Comparison of ENCODE assay signal across 1 cellular context in genomic region chr19:38841180-38841766, GRCh38.
TF ChIP-seq lines count a peak whose summit lies in the region.

No MANE protein-coding gene starts in this region.

TF ChIP-seq in H1, 55 proteins besides CTCF, POLR2A, EP300 and RAD21:
- TF ChIP-seq EGR1 (IDR thresholded peaks at IDR 0.05; ENCODE audit: borderline replicate concordance, low read depth, low read length): no peak
- TF ChIP-seq CHD7 (IDR thresholded peaks at IDR 0.05; ENCODE audit: insufficient replicate concordance, low read length): no peak
- TF ChIP-seq POLR2AphosphoS5 (IDR thresholded peaks at IDR 0.05; ENCODE audit: low read depth, low read length): peak; percentile 39
- no peak for TF ChIP-seq GTF2F1 (IDR thresholded peaks at IDR 0.05; ENCODE audit: borderline replicate concordance, low read depth, low read length)
- no peak for TF ChIP-seq TEAD4 (IDR thresholded peaks at IDR 0.05; ENCODE audit: low read depth, low read length)
- TF ChIP-seq TBP (IDR thresholded peaks at IDR 0.05; ENCODE audit: low read depth, low read length): no peak
